15 cellular contexts compared by ENCODE assay signal in genomic region chr11:11464555-11464954, GRCh38.
"Had no signal": no experiment of that assay in that cellular context is flagged by ENCODE, and none has a peak within 500 bp of the region (broad histone marks: within the 10 kb centered on the region; RNA-seq: fewer than 3 reads in every experiment).

No MANE protein-coding gene starts in this region.

- H3K4me1 Mint-ChIP-seq: activated CD4-positive, alpha-beta T cell treated with anti-CD3 and anti-CD28 coated beads, Interleukin-2, amount 10 ng/mL, durations not matched to agents 24 days and 14 days; central memory CD8-positive, alpha-beta T cell; stimulated activated naive CD8-positive, alpha-beta T cell treated with anti-CD3 and anti-CD28 coated beads, Interleukin-15, amount 100 ng/mL, for 72 hours had no signal

- H3K9me3 ChIP-seq: left ventricle myocardium inferior, ovary, sigmoid colon, testis had no signal

- H3K4me3 ChIP-seq: heart left ventricle, left ventricle myocardium inferior, ovary, sigmoid colon, testis had no signal

- H3K27me3 Mint-ChIP-seq: activated CD4-positive, alpha-beta T cell treated with anti-CD3 and anti-CD28 coated beads, Interleukin-2, amount 10 ng/mL, durations not matched to agents 24 days and 14 days; central memory CD8-positive, alpha-beta T cell; stimulated activated naive CD8-positive, alpha-beta T cell treated with anti-CD3 and anti-CD28 coated beads, Interleukin-15, amount 100 ng/mL, for 72 hours had no signal

- H3K9me3 Mint-ChIP-seq: activated CD4-positive, alpha-beta T cell treated with anti-CD3 and anti-CD28 coated beads, Interleukin-2, amount 10 ng/mL, durations not matched to agents 24 days and 14 days; central memory CD8-positive, alpha-beta T cell; effector memory CD8-positive, alpha-beta T cell; stimulated activated naive CD8-positive, alpha-beta T cell treated with anti-CD3 and anti-CD28 coated beads, Interleukin-15, amount 100 ng/mL, for 72 hours had no signal

- DNase-seq: activated CD4-positive, alpha-beta T cell treated with anti-CD3 and anti-CD28 coated beads, Interleukin-2, amount 10 ng/mL, durations not matched to agents 24 days and 14 days; activated CD8-positive, alpha-beta memory T cell treated with anti-CD3 and anti-CD28 coated beads for 24 hours; activated naive CD4-positive, alpha-beta T cell treated with Interleukin-2 at 50 U/mL for 16 hours; effector memory CD8-positive, alpha-beta T cell; heart left ventricle; kidney; left ventricle myocardium inferior; mesenchymal stem cell; ovary; sigmoid colon; stimulated activated CD4-positive, alpha-beta T cell treated with anti-CD3 and anti-CD28 coated beads, Interleukin-4, amount 100 ng/mL, for 1 hour; stimulated activated naive CD8-positive, alpha-beta T cell treated with anti-CD3 and anti-CD28 coated beads, Interleukin-15, amount 100 ng/mL, for 72 hours; testis had no signal

- H3K27me3 ChIP-seq: heart left ventricle, ovary, sigmoid colon, testis had no signal

- H3K27ac Mint-ChIP-seq: activated CD4-positive, alpha-beta T cell treated with anti-CD3 and anti-CD28 coated beads, Interleukin-2, amount 10 ng/mL, durations not matched to agents 24 days and 14 days; effector memory CD8-positive, alpha-beta T cell; stimulated activated naive CD8-positive, alpha-beta T cell treated with anti-CD3 and anti-CD28 coated beads, Interleukin-15, amount 100 ng/mL, for 72 hours had no signal

- H3K36me3 ChIP-seq: heart left ventricle, left ventricle myocardium inferior, ovary, sigmoid colon had no signal

- ATAC-seq: effector memory CD8-positive, alpha-beta T cell; heart left ventricle; stimulated activated naive CD8-positive, alpha-beta T cell treated with anti-CD3 and anti-CD28 coated beads, Interleukin-15, amount 100 ng/mL, for 72 hours had no signal

- H3K4me3 Mint-ChIP-seq: activated CD4-positive, alpha-beta T cell treated with anti-CD3 and anti-CD28 coated beads, Interleukin-2, amount 10 ng/mL, durations not matched to agents 24 days and 14 days; central memory CD8-positive, alpha-beta T cell; effector memory CD8-positive, alpha-beta T cell; nephron; stimulated activated naive CD8-positive, alpha-beta T cell treated with anti-CD3 and anti-CD28 coated beads, Interleukin-15, amount 100 ng/mL, for 72 hours had no signal

- H3K27ac ChIP-seq: heart left ventricle, left ventricle myocardium inferior, ovary, testis had no signal
